Comparison of ENCODE assay signal across 11 cellular contexts in genomic region chrX:123424546-123424945, GRCh38.
A peak's percentile ranks its signal among the peaks of the same experiment; 100 is the strongest.
DNase-seq lines count a peak whose midpoint lies in the region; ATAC-seq and TF ChIP-seq lines count a peak whose summit lies in the region.
"Had no signal": no experiment of that assay in that cellular context is flagged by ENCODE, and none has a peak within 500 bp of the region (broad histone marks: within the 10 kb centered on the region; RNA-seq: fewer than 3 reads in every experiment).

No MANE protein-coding gene starts in this region.

- intact Hi-C loops in natural killer cell (cut with micrococcal nuclease), result no loop called here
- intact Hi-C loops in spleen (cut with DNase I; ENCODE audit: low total_unique reads), result no loop called here

- no peak overlapping the region for H3K27ac ChIP-seq in spleen
- H3K27ac ChIP-seq: WERI-Rb-1 had no signal

- H3K27ac Mint-ChIP-seq in natural killer cell, result no peak overlapping the region
- H3K27ac Mint-ChIP-seq: naive thymus-derived CD4-positive, alpha-beta T cell had no signal

- peaks cover 0 to 9% (median 0%) of the 10 kb centered on the region in 7 donors for H3K27me3 ChIP-seq in spleen (replicated peaks in 1 of 7)

- H3K36me3 Mint-ChIP-seq in natural killer cell, result no peaks in the 10 kb centered on the region
- H3K36me3 Mint-ChIP-seq: naive thymus-derived CD4-positive, alpha-beta T cell had no signal

- H3K9me3 ChIP-seq in spleen, result no peaks in the 10 kb centered on the region

- no peaks in the 10 kb centered on the region for H3K9me3 Mint-ChIP-seq in natural killer cell
- H3K9me3 Mint-ChIP-seq: naive thymus-derived CD4-positive, alpha-beta T cell had no signal

- no peak for TF ChIP-seq POLR2A in spleen (IDR thresholded peaks at IDR 0.05)

- H3K4me1 Mint-ChIP-seq in natural killer cell, result no peaks in the 10 kb centered on the region
- H3K4me1 Mint-ChIP-seq: naive thymus-derived CD4-positive, alpha-beta T cell had no signal

- H3K4me1 ChIP-seq in spleen, result no peaks in the 10 kb centered on the region

- H3K4me3 Mint-ChIP-seq in natural killer cell, result no peak overlapping the region
- H3K4me3 Mint-ChIP-seq: naive thymus-derived CD4-positive, alpha-beta T cell had no signal

- H3K27me3 Mint-ChIP-seq in natural killer cell (ENCODE audit: low read depth in 2 of 2), result no peaks in the 10 kb centered on the region

- no peaks in the 10 kb centered on the region for H3K36me3 ChIP-seq in spleen
- H3K36me3 ChIP-seq: WERI-Rb-1 had no signal

- ATAC-seq in GM21526 (IDR thresholded peaks at IDR 0.05; ENCODE audit: low FRiP score, unreplicated experiment) (peak; percentile 79), HG03439 (IDR thresholded peaks at IDR 0.05; ENCODE audit: unreplicated experiment) (peak; percentile 96), natural killer cell (no peak)
- ATAC-seq: naive thymus-derived CD4-positive, alpha-beta T cell had no signal

- DNase-seq in GM10266 (ENCODE audit: extremely low spot score), result peak; percentile 9
- peak; percentile 75 for DNase-seq in fibroblast of peridontal ligament (ENCODE audit: extremely low read depth)
- no peak for DNase-seq in natural killer cell
- DNase-seq in NCI-H2227 (lab: John Stamatoyannopoulos, UW; ENCODE audit: unreplicated experiment), result no peak
- DNase-seq in NCI-H82 treated with DMSO at 0.1 percent for 48 hours (lab: John Stamatoyannopoulos, UW; ENCODE audit: unreplicated experiment), result no peak
- no peak for DNase-seq in spleen
- DNase-seq: DMS 273 treated with DMSO at 0.1 percent for 48 hours; naive thymus-derived CD4-positive, alpha-beta T cell; WERI-Rb-1 had no signal

- TF ChIP-seq CTCF in GM10266 (IDR thresholded peaks at IDR 0.05; ENCODE audit: control insufficient read depth, insufficient read depth, low read depth, missing control alignments), result no peak
- TF ChIP-seq CTCF in natural killer cell (IDR thresholded peaks at IDR 0.05), result no peak
- TF ChIP-seq CTCF in spleen (IDR thresholded peaks at IDR 0.05 in 8 of 11, conservative IDR thresholded peaks at IDR 0.05 in 3 of 11), result no peak

- no peak overlapping the region for H3K4me3 ChIP-seq in spleen

Comparison
In these comparisons a context has a peak if more than half of its experiments do, and no peak if none do; other contexts are left out.
1. DNase-seq: peak in GM10266 (single experiment) and fibroblast of peridontal ligament (single experiment); none in natural killer cell (single experiment), NCI-H2227 (single experiment), NCI-H82 treated with DMSO at 0.1 percent for 48 hours (single experiment) and spleen (single experiment).
2. ATAC-seq: peak in GM21526 (single experiment) and HG03439 (single experiment); none in natural killer cell (0 of 3).